In genomic region chr5:73494716-73495115, GRCh38 we compare ENCODE assay signal across 16 cellular contexts. TPM values are rescaled to one million over a fixed set of nuclear protein-coding genes. Genes with fewer than 3 reads are reported as not detected.
"Had no signal": no experiment of that assay in that cellular context is flagged by ENCODE, and none has a peak within 500 bp of the region (broad histone marks: within the 10 kb centered on the region; RNA-seq: fewer than 3 reads in every experiment).

No MANE protein-coding gene starts in this region.

- H3K27ac ChIP-seq: heart left ventricle, psoas muscle, right lobe of liver, testis, tibial nerve, upper lobe of right lung, vagina had no signal

- H3K9me3 ChIP-seq: heart left ventricle, psoas muscle, right lobe of liver, testis, tibial nerve, upper lobe of right lung, vagina had no signal

- H3K27me3 ChIP-seq: heart left ventricle, right lobe of liver, testis, tibial nerve, vagina had no signal

- H3K27ac Mint-ChIP-seq: natural killer cell treated with Interleukin-12 subunit alpha and Interleukin-12 subunit beta and Interleukin-15 and Interleukin-18, amount 100 ng/mL, for 72 hours; stimulated activated effector memory CD8-positive, alpha-beta T cell treated with anti-CD3 and anti-CD28 coated beads, Interleukin-12 subunit alpha, Interleukin-12 subunit beta, amount 100 ng/mL, for 72 hours had no signal

- DNase-seq: erythroblast; heart left ventricle; islet precursor cell; psoas muscle; retina; right lobe of liver; stimulated activated CD4-positive, alpha-beta T cell treated with anti-CD3 and anti-CD28 coated beads, Interleukin-4, amount 100 ng/mL, for 1 hour; stimulated activated CD8-positive, alpha-beta memory T cell treated with anti-CD3 and anti-CD28 coated beads, Interleukin-4, amount 100 ng/mL, for 48 hours; stimulated activated naive CD8-positive, alpha-beta T cell treated with anti-CD3 and anti-CD28 coated beads, Interleukin-15, Interleukin-2, amounts not matched to agents 100 U/mL and 50 U/mL, for 24 hours; testis; upper lobe of right lung had no signal

- H3K4me3 Mint-ChIP-seq: natural killer cell treated with Interleukin-12 subunit alpha and Interleukin-12 subunit beta and Interleukin-15 and Interleukin-18, amount 100 ng/mL, for 72 hours; stimulated activated effector memory CD8-positive, alpha-beta T cell treated with anti-CD3 and anti-CD28 coated beads, Interleukin-12 subunit alpha, Interleukin-12 subunit beta, amount 100 ng/mL, for 72 hours had no signal

- H3K9me3 Mint-ChIP-seq: natural killer cell treated with Interleukin-12 subunit alpha and Interleukin-12 subunit beta and Interleukin-15 and Interleukin-18, amount 100 ng/mL, for 72 hours; stimulated activated effector memory CD8-positive, alpha-beta T cell treated with anti-CD3 and anti-CD28 coated beads, Interleukin-12 subunit alpha, Interleukin-12 subunit beta, amount 100 ng/mL, for 72 hours had no signal

- ATAC-seq: heart left ventricle; left lobe of liver; natural killer cell treated with Interleukin-12 subunit alpha and Interleukin-12 subunit beta and Interleukin-15 and Interleukin-18, amount 100 ng/mL, for 72 hours; psoas muscle; right lobe of liver; stimulated activated effector memory CD8-positive, alpha-beta T cell treated with anti-CD3 and anti-CD28 coated beads, Interleukin-12 subunit alpha, Interleukin-12 subunit beta, amount 100 ng/mL, for 72 hours; stimulated activated naive CD8-positive, alpha-beta T cell treated with anti-CD3 and anti-CD28 coated beads, Interleukin-15, Interleukin-2, amounts not matched to agents 100 U/mL and 50 U/mL, for 24 hours; upper lobe of right lung had no signal

- H3K36me3 ChIP-seq: heart left ventricle, right lobe of liver, tibial nerve, upper lobe of right lung, vagina had no signal

- H3K4me3 ChIP-seq: heart left ventricle, psoas muscle, right lobe of liver, testis, tibial nerve, upper lobe of right lung, vagina had no signal

RNA-seq across cellular contexts. Expression of gene FOXD1, which starts 46.1 kb away (rescaled TPM):
- total RNA-seq: left lobe of liver, right lobe of liver, vagina had no signal
